ENCODE assay signal across 15 cellular contexts in genomic region chr3:131283862-131284261, GRCh38.
"Had no signal": no experiment of that assay in that cellular context is flagged by ENCODE, and none has a peak within 500 bp of the region (broad histone marks: within the 10 kb centered on the region; RNA-seq: fewer than 3 reads in every experiment).

No MANE protein-coding gene starts in this region.

- H3K36me3 ChIP-seq: adrenal gland, WERI-Rb-1 had no signal

- DNase-seq: activated CD4-positive, alpha-beta T cell treated with anti-CD3 and anti-CD28 coated beads for 4 hours; activated CD8-positive, alpha-beta T cell treated with anti-CD3 and anti-CD28 coated beads for 36 hours; activated effector memory CD4-positive, alpha-beta T cell treated with anti-CD3 and anti-CD28 coated beads, Interleukin-2, amount 50 U/mL, for 16 hours; activated T-cell treated with anti-CD3 and anti-CD28 coated beads, Interleukin-2, amount 50 U/mL, for 48 hours; adrenal gland; caudate nucleus; hippocampal formation; immature natural killer cell; left cardiac atrium; naive B cell; retina; T-helper 17 cell; WERI-Rb-1 had no signal

- H3K4me1 ChIP-seq: adrenal gland had no signal

- H3K27ac ChIP-seq: adrenal gland, WERI-Rb-1 had no signal

- H3K9me3 ChIP-seq: adrenal gland had no signal

- H3K27me3 ChIP-seq: adrenal gland had no signal

- H3K4me3 ChIP-seq: adrenal gland had no signal

- ATAC-seq: activated CD8-positive, alpha-beta T cell treated with anti-CD3 and anti-CD28 coated beads for 36 hours; esophagus mucosa; left cardiac atrium; stimulated activated effector memory CD8-positive, alpha-beta T cell treated with anti-CD3 and anti-CD28 coated beads, Interleukin-12 subunit alpha, Interleukin-12 subunit beta, amount 100 ng/mL, for 72 hours; T-helper 17 cell had no signal
